ENCODE assay signal across 27 cellular contexts in genomic region chrY:14586725-14587124, GRCh38.
DNase-seq lines count a peak whose midpoint lies in the region; ATAC-seq, FAIRE-seq and TF ChIP-seq lines count a peak whose summit lies in the region.
"Had no signal": no experiment of that assay in that cellular context is flagged by ENCODE, and none has a peak within 500 bp of the region (broad histone marks: within the 10 kb centered on the region; RNA-seq: fewer than 3 reads in every experiment).

No MANE protein-coding gene starts in this region.

- H3K9me3 ChIP-seq in testis, result no peaks in the 10 kb centered on the region
- H3K9me3 ChIP-seq: heart right ventricle, right atrium auricular region, SJSA1, spleen, suprapubic skin had no signal

- DNase-seq in GM19239 (ENCODE audit: insufficient read length, low spot score) (no peak), amniotic epithelial cell (ENCODE audit: low read depth) (peak; percentile 22), fibroblast of pulmonary artery (ENCODE audit: low read depth) (peak; percentile 21), testis (peak; percentile 17), midbrain (lab: John Stamatoyannopoulos, UW) (no peak)
- no peak for DNase-seq in central memory CD4-positive, alpha-beta T cell
- DNase-seq: activated CD4-positive, alpha-beta T cell treated with anti-CD3 and anti-CD28 coated beads for 36 hours; activated CD8-positive, alpha-beta memory T cell treated with anti-CD3 and anti-CD28 coated beads for 24 hours; activated gamma-delta T cell; activated T-cell treated with anti-CD3 and anti-CD28 coated beads, Interleukin-2, amount 50 U/mL, for 1 hour; heart right ventricle; IMR-90; naive B cell; NCI-H1105 treated with DMSO at 0.1 percent for 48 hours; NCI-H2081; NCI-H226; NCI-H748 treated with DMSO at 0.1 percent for 48 hours; spleen; stimulated activated CD4-positive, alpha-beta T cell treated with anti-CD3 and anti-CD28 coated beads, Interleukin-2, amount 100 ng/mL, for 48 hours had no signal

- no peak overlapping the region for H3K27ac ChIP-seq in testis
- H3K27ac ChIP-seq: heart right ventricle, right atrium auricular region, SJSA1, spleen, suprapubic skin had no signal

- H3K27me3 ChIP-seq in testis, result no peaks in the 10 kb centered on the region
- H3K27me3 ChIP-seq: heart right ventricle, right atrium auricular region, SJSA1, spleen, suprapubic skin had no signal

- FAIRE-seq in GM19239 (lab: Jason Lieb, UNC), result peak; percentile 31
- FAIRE-seq: bronchial epithelial cell, endometrium, urothelium cell line had no signal

- H3K4me3 ChIP-seq in fibroblast of pulmonary artery (replicated peaks; ENCODE audit: low read depth, low read length) (no peak overlapping the region), testis (no peak overlapping the region)
- H3K4me3 ChIP-seq: heart right ventricle, right atrium auricular region, SJSA1, spleen, suprapubic skin had no signal

- 43 to 58% methylated on average over 4 of the region's 4 CpGs for WGBS in testis, 2 donors

- intact Hi-C loops in testis (cut with DNase I; ENCODE audit: low total_unique reads), result no loop called here

- no peaks in the 10 kb centered on the region for H3K36me3 ChIP-seq in testis (ENCODE audit: low read depth, missing control alignments)
- H3K36me3 ChIP-seq: heart right ventricle, right atrium auricular region, SJSA1, spleen, suprapubic skin had no signal

- no peak for TF ChIP-seq CTCF in fibroblast of pulmonary artery (IDR thresholded peaks at IDR 0.05; ENCODE audit: low read length, missing control alignments)
- no peak for TF ChIP-seq CTCF in testis (IDR thresholded peaks at IDR 0.05)

- no peaks in the 10 kb centered on the region for H3K4me1 ChIP-seq in testis
- H3K4me1 ChIP-seq: heart right ventricle, right atrium auricular region, SJSA1, spleen, suprapubic skin had no signal

- TF ChIP-seq POLR2A in testis (IDR thresholded peaks at IDR 0.05), result no peak

- ATAC-seq in HG02884 (IDR thresholded peaks at IDR 0.05; ENCODE audit: unreplicated experiment), result no peak
- ATAC-seq: activated CD4-positive, alpha-beta T cell treated with anti-CD3 and anti-CD28 coated beads for 36 hours; heart right ventricle; stimulated activated memory B cell treated with anti-CD40 and anti-IgM and Interleukin-4, amounts not matched to agents 10 μg/mL and 1 μg/mL and 100 μg/mL, for 72 hours had no signal

Comparison
In these comparisons a context has a peak if more than half of its experiments do, and no peak if none do; other contexts are left out.
1. DNase-seq: peak in amniotic epithelial cell (single experiment), fibroblast of pulmonary artery (single experiment) and testis (single experiment); none in GM19239 (single experiment), midbrain (single experiment) and central memory CD4-positive, alpha-beta T cell (single experiment).